1 cellular context compared by ENCODE assay signal in genomic region chr2:98777076-98777475, GRCh38.
TF ChIP-seq lines count a peak whose summit lies in the region.

No MANE protein-coding gene starts in this region.

TF ChIP-seq in HepG2, 621 proteins besides CTCF, POLR2A, EP300 and RAD21:
- TF ChIP-seq ZNF329 (CRISPR knock-in tag; IDR thresholded peaks at IDR 0.05; ENCODE audit: low read depth) (no peak), PHF20 (CRISPR knock-in tag; IDR thresholded peaks at IDR 0.05) (0 out of 2 replicates have a peak, but pooled peaks have one; percentile 17), CENPBD1 (CRISPR knock-in tag; IDR thresholded peaks at IDR 0.05; ENCODE audit: borderline replicate concordance, low read depth) (no peak), ZNF878 (CRISPR knock-in tag; IDR thresholded peaks at IDR 0.05) (no peak), SKI (IDR thresholded peaks at IDR 0.05; ENCODE audit: partially characterized antibody) (no peak)
- TF ChIP-seq, protein P1, sequence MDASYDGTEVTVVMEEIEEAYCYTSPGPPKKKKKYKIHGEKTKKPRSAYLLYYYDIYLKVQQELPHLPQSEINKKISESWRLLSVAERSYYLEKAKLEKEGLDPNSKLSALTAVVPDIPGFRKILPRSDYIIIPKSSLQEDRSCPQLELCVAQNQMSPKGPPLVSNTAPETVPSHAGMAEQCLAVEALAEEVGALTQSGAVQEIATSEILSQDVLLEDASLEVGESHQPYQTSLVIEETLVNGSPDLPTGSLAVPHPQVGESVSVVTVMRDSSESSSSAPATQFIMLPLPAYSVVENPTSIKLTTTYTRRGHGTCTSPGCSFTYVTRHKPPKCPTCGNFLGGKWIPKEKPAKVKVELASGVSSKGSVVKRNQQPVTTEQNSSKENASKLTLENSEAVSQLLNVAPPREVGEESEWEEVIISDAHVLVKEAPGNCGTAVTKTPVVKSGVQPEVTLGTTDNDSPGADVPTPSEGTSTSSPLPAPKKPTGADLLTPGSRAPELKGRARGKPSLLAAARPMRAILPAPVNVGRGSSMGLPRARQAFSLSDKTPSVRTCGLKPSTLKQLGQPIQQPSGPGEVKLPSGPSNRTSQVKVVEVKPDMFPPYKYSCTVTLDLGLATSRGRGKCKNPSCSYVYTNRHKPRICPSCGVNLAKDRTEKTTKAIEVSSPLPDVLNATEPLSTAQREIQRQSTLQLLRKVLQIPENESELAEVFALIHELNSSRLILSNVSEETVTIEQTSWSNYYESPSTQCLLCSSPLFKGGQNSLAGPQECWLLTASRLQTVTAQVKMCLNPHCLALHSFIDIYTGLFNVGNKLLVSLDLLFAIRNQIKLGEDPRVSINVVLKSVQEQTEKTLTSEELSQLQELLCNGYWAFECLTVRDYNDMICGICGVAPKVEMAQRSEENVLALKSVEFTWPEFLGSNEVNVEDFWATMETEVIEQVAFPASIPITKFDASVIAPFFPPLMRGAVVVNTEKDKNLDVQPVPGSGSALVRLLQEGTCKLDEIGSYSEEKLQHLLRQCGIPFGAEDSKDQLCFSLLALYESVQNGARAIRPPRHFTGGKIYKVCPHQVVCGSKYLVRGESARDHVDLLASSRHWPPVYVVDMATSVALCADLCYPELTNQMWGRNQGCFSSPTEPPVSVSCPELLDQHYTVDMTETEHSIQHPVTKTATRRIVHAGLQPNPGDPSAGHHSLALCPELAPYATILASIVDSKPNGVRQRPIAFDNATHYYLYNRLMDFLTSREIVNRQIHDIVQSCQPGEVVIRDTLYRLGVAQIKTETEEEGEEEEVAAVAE (CRISPR knock-in tag; IDR thresholded peaks at IDR 0.05; ENCODE audit: borderline replicate concordance) = no peak
TF ChIP-seq in HepG2: peak in this region for 1.
